ENCODE assay signal across 1 cellular context in the genomic region with DNA sequence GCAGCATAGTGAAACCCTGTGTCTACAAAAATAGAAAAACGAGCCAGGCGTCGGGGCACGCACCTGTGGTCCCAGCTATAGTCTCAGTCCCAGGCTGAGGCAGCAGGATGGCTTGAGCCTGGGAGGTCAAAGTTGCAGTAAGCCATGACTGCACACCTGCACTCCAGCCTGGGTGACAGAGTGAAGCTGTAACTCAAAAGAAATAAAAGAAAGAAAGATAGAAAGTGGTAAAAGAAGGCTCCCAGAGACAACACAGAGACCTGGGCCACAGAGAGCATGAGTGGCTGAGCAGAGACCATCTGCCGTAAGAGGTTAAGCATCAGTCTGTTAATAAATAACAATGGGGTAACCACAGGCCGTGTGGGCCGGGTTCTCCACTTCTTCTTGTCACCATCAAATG.
TF ChIP-seq lines count a peak whose summit lies in the region.

No MANE protein-coding gene starts in this region.

TF ChIP-seq in HepG2, 621 proteins besides CTCF, POLR2A, EP300 and RAD21:
- TF ChIP-seq HNF1A (IDR thresholded peaks at IDR 0.05; ENCODE audit: low read depth) (peak; percentile 64; the same call in 1 of the 2 replicates), HNF1A (CRISPR knock-in tag; IDR thresholded peaks at IDR 0.05; ENCODE audit: borderline replicate concordance) (no peak), RFXAP (CRISPR knock-in tag; IDR thresholded peaks at IDR 0.05; ENCODE audit: borderline replicate concordance) (no peak), EED (CRISPR knock-in tag; IDR thresholded peaks at IDR 0.05) (no peak)
